In the genomic region with DNA sequence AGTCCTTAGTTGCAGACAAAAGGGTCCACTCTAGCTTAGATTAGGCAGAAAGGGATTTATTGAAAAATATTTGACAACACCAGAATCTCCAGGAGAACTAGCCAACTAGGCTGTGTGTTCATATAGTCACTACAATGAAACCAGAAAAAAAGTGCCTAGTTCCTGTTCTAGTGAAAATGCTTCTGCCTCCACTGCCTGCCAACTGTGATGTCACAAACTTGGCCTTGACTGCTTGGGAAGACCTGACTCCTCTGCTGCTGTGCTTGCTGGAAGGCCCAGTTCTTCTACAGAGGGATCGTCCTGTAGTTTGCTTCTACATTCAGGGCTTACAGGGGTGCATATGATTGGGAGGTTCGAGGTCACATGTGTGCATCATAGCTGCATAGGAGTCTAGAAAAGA, we compare ENCODE assay signal across 17 cellular contexts. TPM values are rescaled to one million over a fixed set of nuclear protein-coding genes. Genes with fewer than 3 reads are reported as not detected.
DNase-seq lines count a peak whose midpoint lies in the region; ATAC-seq and TF ChIP-seq lines count a peak whose summit lies in the region.
"Had no signal": no experiment of that assay in that cellular context is flagged by ENCODE, and none has a peak within 500 bp of the region (broad histone marks: within the 10 kb centered on the region; RNA-seq: fewer than 3 reads in every experiment).

No MANE protein-coding gene starts in this region.

- H3K9me2 ChIP-seq in PC-3 (replicated peaks; ENCODE audit: low read length): no peaks in the 10 kb centered on the region

- ATAC-seq in HG03469 (IDR thresholded peaks at IDR 0.05; ENCODE audit: unreplicated experiment) (peak; percentile 44), PC-3 (no peak)
- ATAC-seq: Panc1, Right ventricle myocardium inferior had no signal

- intact Hi-C loops in PC-3 (cut with micrococcal nuclease): no loop called here

- H3K79me2 ChIP-seq in PC-3 (ENCODE audit: low read length): no peaks in the 10 kb centered on the region

- H3K4me3 ChIP-seq in PC-3 (ENCODE audit: low read length): no peak overlapping the region

- no peak overlapping the region for H3K4me2 ChIP-seq in PC-3 (ENCODE audit: low read length)

- no peaks in the 10 kb centered on the region for H3K36me3 ChIP-seq in PC-3 (ENCODE audit: low read depth, low read length)

- no peak for TF ChIP-seq CTCF in PC-3 (conservative IDR thresholded peaks at IDR 0.05; ENCODE audit: low read depth, low read length)

- CTCF ChIA-PET in PC-3 (lab: Charles Lee): no interaction called here

- no peaks in the 10 kb centered on the region for H3K9me3 ChIP-seq in PC-3 (ENCODE audit: low read length)

- H3K27ac ChIP-seq in PC-3 (ENCODE audit: low read length): no peak overlapping the region
- H3K27ac ChIP-seq: C4-2B had no signal

- no peak overlapping the region for H3K9ac ChIP-seq in PC-3 (ENCODE audit: low read length)

- POLR2A ChIA-PET in PC-3 (lab: Charles Lee; ENCODE audit: unreplicated experiment): no interaction called here

- H3K27me3 ChIP-seq in PC-3 (ENCODE audit: low read length): peaks cover 9% of the 10 kb centered on the region; the same call in 1 of the 2 replicates

- no peaks in the 10 kb centered on the region for H3K4me1 ChIP-seq in PC-3 (ENCODE audit: insufficient read depth, low read length)
- H3K4me1 ChIP-seq: Caco-2 had no signal

- no TSS peak for BruUV-seq in PC-3 (replicated peaks; lab: Mats Ljungman, UMichigan)

- no peak overlapping the region for H2AFZ ChIP-seq in PC-3 (ENCODE audit: low read length)

- DNase-seq in SKM-1 treated with dmso at 0.1 percent for 144 hours (lab: John Stamatoyannopoulos, UW; ENCODE audit: unreplicated experiment) (peak; percentile 4), SKM-1 (lab: John Stamatoyannopoulos, UW; ENCODE audit: unreplicated experiment) (no peak), PC-3 (peak; percentile 36), medulla oblongata (ENCODE audit: extremely low spot score) (peak; percentile 21), inferior parietal cortex (ENCODE audit: extremely low spot score) (no peak), amygdala (lab: John Stamatoyannopoulos, UW) (no peak), activated gamma-delta T cell treated with Interleukin-2 at 50 U/mL for 16 hours (no peak)
- DNase-seq: Caco-2, DMS53, H7, NCI-H1105, NCI-H187 treated with DMSO at 0.1 percent for 48 hours, NCI-H748 treated with DMSO at 0.1 percent for 48 hours had no signal

- no peaks in the 10 kb centered on the region for H4K20me1 ChIP-seq in PC-3 (ENCODE audit: low read length)

- H3F3A ChIP-seq in PC-3 (ENCODE audit: low read length, unreplicated experiment): no peaks in the 10 kb centered on the region

RNA-seq across cellular contexts. Expression of gene XRN2, which starts 40.3 kb away (rescaled TPM):
- total RNA-seq in PC-3 (2014; rRNA removed): 71.5 and 76.8 TPM in 2 replicates

Comparison
In these comparisons a context has a peak if more than half of its experiments do, and no peak if none do; other contexts are left out.
1. DNase-seq: peak in SKM-1 treated with dmso at 0.1 percent for 144 hours (single experiment), PC-3 (single experiment) and medulla oblongata (single experiment); none in SKM-1 (single experiment), inferior parietal cortex (single experiment), amygdala (0 of 56) and activated gamma-delta T cell treated with Interleukin-2 at 50 U/mL for 16 hours (single experiment).